Comparison of ENCODE assay signal across 14 cellular contexts in genomic region chr10:12594448-12594944, GRCh38.
A peak's percentile ranks its signal among the peaks of the same experiment; 100 is the strongest.
DNase-seq lines count a peak whose midpoint lies in the region; ATAC-seq and TF ChIP-seq lines count a peak whose summit lies in the region.
"Had no signal": no experiment of that assay in that cellular context is flagged by ENCODE, and none has a peak within 500 bp of the region (broad histone marks: within the 10 kb centered on the region; RNA-seq: fewer than 3 reads in every experiment).

No MANE protein-coding gene starts in this region.

- H3K4me3 Mint-ChIP-seq in activated B cell treated with CpG ODN at 0.5 μM for 24 hours: peak overlapping the region; percentile 19
- H3K4me3 Mint-ChIP-seq in chondrocyte (ENCODE audit: unreplicated experiment): no peak overlapping the region
- H3K4me3 Mint-ChIP-seq: brain, neural progenitor cell, WTC11 had no signal

- ATAC-seq in GM21423 (IDR thresholded peaks at IDR 0.05; ENCODE audit: unreplicated experiment) (peak; percentile 65), activated B cell treated with CpG ODN at 0.5 μM for 24 hours (ENCODE audit: low read depth) (peak; percentile 45), foreskin keratinocyte (no peak)
- ATAC-seq: WTC11 had no signal

- H3K27ac ChIP-seq in foreskin keratinocyte: no peak overlapping the region
- H3K27ac ChIP-seq: KMS-11, neural progenitor cell, thyroid gland had no signal

- H3K9me3 Mint-ChIP-seq in activated B cell treated with CpG ODN at 0.5 μM for 24 hours (no peaks in the 10 kb centered on the region), chondrocyte (ENCODE audit: low read depth) (peaks cover 3% of the 10 kb centered on the region)

- H3K27me3 Mint-ChIP-seq in activated B cell treated with CpG ODN at 0.5 μM for 24 hours (no peaks in the 10 kb centered on the region), chondrocyte (ENCODE audit: low read depth) (no peaks in the 10 kb centered on the region)

- peaks cover 55% of the 10 kb centered on the region for H3K36me3 Mint-ChIP-seq in activated B cell treated with CpG ODN at 0.5 μM for 24 hours (ENCODE audit: low read depth)
- H3K36me3 Mint-ChIP-seq in chondrocyte (ENCODE audit: low read depth): peaks cover 4% of the 10 kb centered on the region

- no peaks in the 10 kb centered on the region for H3K27me3 ChIP-seq in foreskin keratinocyte
- H3K27me3 ChIP-seq: neural progenitor cell, thyroid gland had no signal

- H3K4me1 ChIP-seq in foreskin keratinocyte: no peaks in the 10 kb centered on the region

- CTCF ChIA-PET in activated B cell treated with CpG ODN at 0.5 μM for 24 hours (lab: Charles Lee): no interaction called here

- TF ChIP-seq CTCF in activated B cell treated with CpG ODN at 0.5 μM for 24 hours (IDR thresholded peaks at IDR 0.05): no peak
- no peak for TF ChIP-seq CTCF in chondrocyte (IDR thresholded peaks at IDR 0.05)
- no peak for TF ChIP-seq CTCF in foreskin keratinocyte (conservative IDR thresholded peaks at IDR 0.05)

- POLR2A ChIA-PET in activated B cell treated with CpG ODN at 0.5 μM for 24 hours (lab: Charles Lee): interaction anchor here (0.5 to 1.0 kb wide), 3 partner anchors 11 to 135 kb away, joined by 3 read pairs; no protein-coding TSS in a partner anchor

- H3K4me1 Mint-ChIP-seq in activated B cell treated with CpG ODN at 0.5 μM for 24 hours (peaks cover 52% of the 10 kb centered on the region), chondrocyte (ENCODE audit: low read depth) (peaks cover 8% of the 10 kb centered on the region)

- DNase-seq in activated B cell treated with CpG ODN at 0.5 μM for 24 hours: no peak
- DNase-seq in chondrocyte (ENCODE audit: low spot score): no peak
- peak; percentile 30 for DNase-seq in stimulated activated CD4-positive, alpha-beta T cell treated with anti-CD3 and anti-CD28 coated beads, Interleukin-4, amount 100 ng/mL, for 24 hours
- no peak for DNase-seq in middle frontal gyrus (ENCODE audit: extremely low spot score, low spot score)
- DNase-seq in foreskin keratinocyte: no peak
- DNase-seq in NCI-H146 treated with DMSO at 0.1 percent for 48 hours (lab: John Stamatoyannopoulos, UW; ENCODE audit: unreplicated experiment): no peak
- DNase-seq: erythroblast, NCI-H446, thyroid gland had no signal

- H3K27ac Mint-ChIP-seq in activated B cell treated with CpG ODN at 0.5 μM for 24 hours (peak overlapping the region; percentile 79), chondrocyte (ENCODE audit: unreplicated experiment) (peak overlapping the region; percentile 39)
- H3K27ac Mint-ChIP-seq: brain, neural progenitor cell, WTC11 had no signal

- intact Hi-C loops in activated B cell treated with CpG ODN at 0.5 μM for 24 hours (cut with micrococcal nuclease): no loop called here
